7 cellular contexts compared by ENCODE assay signal in genomic region chr1:44820328-44820944, GRCh38. TPM values are rescaled to one million over a fixed set of nuclear protein-coding genes. Genes with fewer than 3 reads are reported as not detected.
DNase-seq lines count a peak whose midpoint lies in the region; ATAC-seq lines count a peak whose summit lies in the region.
"Had no signal": no experiment of that assay in that cellular context is flagged by ENCODE, and none has a peak within 500 bp of the region (broad histone marks: within the 10 kb centered on the region; RNA-seq: fewer than 3 reads in every experiment).

No MANE protein-coding gene starts in this region.

- peak overlapping the region; percentile 94 for H3K4me3 Mint-ChIP-seq in activated naive CD4-positive, alpha-beta T cell treated with anti-CD3 and anti-CD28 coated beads, Interleukin-2, amount 50 U/mL, for 24 hours

- peaks cover 41% of the 10 kb centered on the region for H3K4me1 Mint-ChIP-seq in activated naive CD4-positive, alpha-beta T cell treated with anti-CD3 and anti-CD28 coated beads, Interleukin-2, amount 50 U/mL, for 24 hours

- DNase-seq in activated naive CD4-positive, alpha-beta T cell (lab: John Stamatoyannopoulos, UW): no peak
- DNase-seq in iPS DF 6.9 (ENCODE audit: low read depth, low spot score) (no peak), aorta (peak in 1 of 2 donors; percentile 43), midbrain (lab: John Stamatoyannopoulos, UW) (no peak), HuH-7 (ENCODE audit: low spot score) (no peak)

- no CpG with 5 or more reads among the region's 21 CpGs for WGBS in iPS DF 6.9 (ENCODE audit: insufficient coverage, insufficient read length)
- 10 to 13% methylated on average over 21 of the region's 21 CpGs for WGBS in aorta, 2 donors

- no peaks in the 10 kb centered on the region for H3K27me3 Mint-ChIP-seq in activated naive CD4-positive, alpha-beta T cell treated with anti-CD3 and anti-CD28 coated beads, Interleukin-2, amount 50 U/mL, for 24 hours

- ATAC-seq in aorta (ENCODE audit: low FRiP score): peak; percentile 44

- H3K9me3 ChIP-seq in iPS DF 6.9 (ENCODE audit: control insufficient read depth, insufficient read depth, low read length) (no peaks in the 10 kb centered on the region), aorta (ENCODE audit: control insufficient read depth, low read length) (no peaks in the 10 kb centered on the region)

- H3K27me3 ChIP-seq in iPS DF 6.9 (ENCODE audit: control insufficient read depth, insufficient read depth, low read length) (no peaks in the 10 kb centered on the region), aorta (ENCODE audit: control insufficient read depth in 1 of 2, insufficient read depth in 2 of 2, low read length in 1 of 2) (no peaks in the 10 kb centered on the region)

- H3K4me3 ChIP-seq in iPS DF 6.9 (ENCODE audit: low read length): peak overlapping the region; percentile 60; the same call in 1 of the 2 replicates
- H3K4me3 ChIP-seq in aorta (ENCODE audit: low read length in 2 of 2): peak overlapping the region; percentile 15 to 56

- H3K27ac ChIP-seq in iPS DF 6.9 (ENCODE audit: low read length) (no peak overlapping the region), aorta (ENCODE audit: low read depth in 1 of 2, low read length in 2 of 2) (peak overlapping the region; percentile 79 to 96)

- H3K4me1 ChIP-seq in iPS DF 6.9 (ENCODE audit: control insufficient read depth, insufficient read depth, low read length): no peaks in the 10 kb centered on the region; the same call in 1 of the 2 replicates
- no peaks in the 10 kb centered on the region for H3K4me1 ChIP-seq in aorta (ENCODE audit: control insufficient read depth in 1 of 2, insufficient read depth in 2 of 2, low read length in 2 of 2)

- H3K36me3 ChIP-seq in iPS DF 6.9 (ENCODE audit: control insufficient read depth, insufficient read depth, low read length): no peaks in the 10 kb centered on the region
- no peaks in the 10 kb centered on the region for H3K36me3 ChIP-seq in aorta (ENCODE audit: control insufficient read depth in 1 of 2, insufficient read depth in 2 of 2, low read length in 1 of 2)

- peak overlapping the region; percentile 100 for H3K27ac Mint-ChIP-seq in activated naive CD4-positive, alpha-beta T cell treated with anti-CD3 and anti-CD28 coated beads, Interleukin-2, amount 50 U/mL, for 24 hours

- intact Hi-C loops in aorta (cut with DNase I): no loop called here

- peaks cover under 1% of the 10 kb centered on the region for H3K36me3 Mint-ChIP-seq in activated naive CD4-positive, alpha-beta T cell treated with anti-CD3 and anti-CD28 coated beads, Interleukin-2, amount 50 U/mL, for 24 hours

- H3K9me3 Mint-ChIP-seq in activated naive CD4-positive, alpha-beta T cell treated with anti-CD3 and anti-CD28 coated beads, Interleukin-2, amount 50 U/mL, for 24 hours: no peaks in the 10 kb centered on the region

RNA-seq across cellular contexts. Expression of gene BTBD19, which starts 12.1 kb away (rescaled TPM):
- 10 to 100 TPM; 38.5 to 41.1 TPM for total RNA-seq in aorta
- polyA plus RNA-seq in aorta: 10 to 100 TPM in 1 of 2 donors, 1 to 10 TPM in 1; 5.1 to 35.4 TPM
- polyA plus RNA-seq: neural cell had no signal

RNA-seq across cellular contexts. Expression of gene DYNLT4, which starts 13.3 kb away (rescaled TPM):
- under 1 TPM; 0.81 to 0.87 TPM for total RNA-seq in aorta
- polyA plus RNA-seq in aorta: 1 to 10 TPM in 1 of 2 donors, not detected in 1; 3.0 TPM
- polyA plus RNA-seq: neural cell had no signal

RNA-seq across cellular contexts. Expression of gene PLK3, which starts 20.3 kb away (rescaled TPM):
- total RNA-seq in aorta: 10 to 100 TPM; 28.8 to 84.3 TPM
- polyA plus RNA-seq in aorta: 10 to 100 TPM; 16.2 to 73.3 TPM

RNA-seq across cellular contexts. Expression of gene PTCH2, which starts 22.6 kb away (rescaled TPM):
- 1 to 10 TPM; 1.7 to 6.3 TPM for total RNA-seq in aorta
- 1 to 10 TPM in 1 of 2 donors, under 1 TPM in 1; 0.38 to 6.7 TPM for polyA plus RNA-seq in aorta

RNA-seq across cellular contexts. Expression of gene BEST4, which starts 32.5 kb away (rescaled TPM):
- total RNA-seq in aorta: under 1 TPM; 0.30 to 0.32 TPM
- polyA plus RNA-seq in aorta: 1 to 10 TPM; 1.1 to 1.8 TPM
- polyA plus RNA-seq: neural cell had no signal
